2 cellular contexts compared by ENCODE assay signal in genomic region chr22:24256136-24256535, GRCh38. TPM values are rescaled to one million over a fixed set of nuclear protein-coding genes. Genes with fewer than 3 reads are reported as not detected.
"Had no signal": no experiment of that assay in that cellular context is flagged by ENCODE, and none has a peak within 500 bp of the region (broad histone marks: within the 10 kb centered on the region; RNA-seq: fewer than 3 reads in every experiment).

No MANE protein-coding gene starts in this region.

RNA-seq across cellular contexts. Expression of gene GGT5, which starts 11.3 kb away (rescaled TPM):
- total RNA-seq: NCI-H460, PC-9 had no signal
